ENCODE assay signal across 20 cellular contexts in genomic region chr15:41102854-41103253, GRCh38. TPM values are rescaled to one million over a fixed set of nuclear protein-coding genes. Genes with fewer than 3 reads are reported as not detected.
DNase-seq lines count a peak whose midpoint lies in the region; ATAC-seq and TF ChIP-seq lines count a peak whose summit lies in the region.
"Had no signal": no experiment of that assay in that cellular context is flagged by ENCODE, and none has a peak within 500 bp of the region (broad histone marks: within the 10 kb centered on the region; RNA-seq: fewer than 3 reads in every experiment).

No MANE protein-coding gene starts in this region.

- no peak overlapping the region for H3K4me2 ChIP-seq in H9 (ENCODE audit: insufficient read depth, insufficient read length, low read length)

- H2BK20ac ChIP-seq in H9 (ENCODE audit: low read depth, low read length, poor library complexity, severe bottlenecking): no peak overlapping the region

- H3K23me2 ChIP-seq in H9 (ENCODE audit: insufficient read length, low read depth, low read length, poor library complexity, severe bottlenecking): no peaks in the 10 kb centered on the region

- no peak overlapping the region for H3K23ac ChIP-seq in H9 (ENCODE audit: insufficient read length, low read depth, low read length)

- no peak overlapping the region for H2AFZ ChIP-seq in H9 (ENCODE audit: low read length)

- no peaks in the 10 kb centered on the region for H3K9me3 Mint-ChIP-seq in CD4-positive, alpha-beta T cell
- H3K9me3 Mint-ChIP-seq in H9 (no peaks in the 10 kb centered on the region), endodermal cell (no peaks in the 10 kb centered on the region), endothelial cell (ENCODE audit: unreplicated experiment) (no peaks in the 10 kb centered on the region)

- no CpG with 5 or more reads among the region's 2 CpGs for WGBS in H9 (ENCODE audit: extremely low coverage, insufficient read length, low lambda C conversion rate)
- WGBS in endodermal cell (ENCODE audit: insufficient coverage in 1 of 2, insufficient read length in 1 of 2), 2 experiments: 91 to 97% methylated on average over 2 of the region's 2 CpGs

- H3K4me3 ChIP-seq in endodermal cell (ENCODE audit: low read length): no peak overlapping the region

- H2BK12ac ChIP-seq in H9 (ENCODE audit: insufficient read length, low read depth, low read length): no peak overlapping the region

- no peak overlapping the region for H3K4ac ChIP-seq in H9 (ENCODE audit: low read depth, low read length)

- H3K79me2 ChIP-seq in H9 (ENCODE audit: insufficient read depth, low read length): peaks cover 13% of the 10 kb centered on the region; the same call in 1 of the 2 replicates

- H3K36me3 ChIP-seq in endodermal cell (ENCODE audit: control insufficient read depth, insufficient read depth, low read length): peaks cover 28% of the 10 kb centered on the region

- H3K14ac ChIP-seq in H9 (ENCODE audit: insufficient read depth, low read length): no peak overlapping the region

- H2BK15ac ChIP-seq in H9 (ENCODE audit: low read depth, low read length): no peak overlapping the region

- ATAC-seq in CD4-positive, alpha-beta T cell (ENCODE audit: poor library complexity): no peak
- ATAC-seq in GM18873 (IDR thresholded peaks at IDR 0.05; ENCODE audit: low FRiP score, unreplicated experiment): no peak
- ATAC-seq: PC-3 had no signal

- peaks cover 35% of the 10 kb centered on the region for H3K4me1 Mint-ChIP-seq in CD4-positive, alpha-beta T cell (ENCODE audit: low read depth)
- H3K4me1 Mint-ChIP-seq in H9: peaks cover 4 to 5% of the 10 kb centered on the region in 2 experiments
- peaks cover 7% of the 10 kb centered on the region for H3K4me1 Mint-ChIP-seq in endodermal cell
- H3K4me1 Mint-ChIP-seq in endothelial cell (ENCODE audit: unreplicated experiment): no peaks in the 10 kb centered on the region

- H3K27ac ChIP-seq in CD4-positive, alpha-beta T cell (ENCODE audit: low read depth, low read length): no peak overlapping the region
- H3K27ac ChIP-seq in H9 (ENCODE audit: insufficient read length, low read depth, low read length): no peak overlapping the region
- no peak overlapping the region for H3K27ac ChIP-seq in endodermal cell (ENCODE audit: low read depth, low read length)
- H3K27ac ChIP-seq: RWPE1 had no signal

- H4K8ac ChIP-seq in H9 (replicated peaks; ENCODE audit: insufficient read length, low read depth, low read length): no peak overlapping the region

- no peak overlapping the region for H2BK120ac ChIP-seq in H9 (ENCODE audit: low read depth, low read length, poor library complexity, severe bottlenecking)

- H4K91ac ChIP-seq in H9 (ENCODE audit: insufficient read length, low read depth, low read length): no peak overlapping the region

- no peaks in the 10 kb centered on the region for H4K20me1 ChIP-seq in H9 (ENCODE audit: control insufficient read depth, insufficient read depth, insufficient read length)

- no peak overlapping the region for H3K9ac ChIP-seq in H9 (ENCODE audit: extremely low read depth, insufficient read length, low read length)
- H3K9ac ChIP-seq in endodermal cell (ENCODE audit: extremely low read depth, low read length, poor library complexity, severe bottlenecking): no peak overlapping the region

- H2AK5ac ChIP-seq in H9 (ENCODE audit: insufficient read length, low read length): no peak overlapping the region

- no peak overlapping the region for H3T11ph ChIP-seq in H9 (ENCODE audit: low read length)

- H3K4me3 Mint-ChIP-seq in CD4-positive, alpha-beta T cell: no peak overlapping the region
- H3K4me3 Mint-ChIP-seq in H9: no peak overlapping the region
- H3K4me3 Mint-ChIP-seq in endodermal cell: no peak overlapping the region
- H3K4me3 Mint-ChIP-seq in endothelial cell (ENCODE audit: unreplicated experiment): no peak overlapping the region

- peak overlapping the region; percentile 42 for H3K27ac Mint-ChIP-seq in CD4-positive, alpha-beta T cell
- peak overlapping the region in 2 of 3 experiments; percentile 16 to 51; a peak in 3 of 7 replicates for H3K27ac Mint-ChIP-seq in H9
- H3K27ac Mint-ChIP-seq in endodermal cell: peak overlapping the region; percentile 19
- H3K27ac Mint-ChIP-seq in endothelial cell (ENCODE audit: unreplicated experiment): no peak overlapping the region

- no peak overlapping the region for H4K5ac ChIP-seq in H9 (ENCODE audit: insufficient read length, low read depth, low read length)

- intact Hi-C loops in CD4-positive, alpha-beta T cell (cut with DNase I, micrococcal nuclease): no loop called here

- TF ChIP-seq CTCF in CD4-positive, alpha-beta T cell (IDR thresholded peaks at IDR 0.05): no peak
- TF ChIP-seq CTCF in H9 (conservative IDR thresholded peaks at IDR 0.05) (no peak), endodermal cell (conservative IDR thresholded peaks at IDR 0.05) (no peak), endothelial cell (IDR thresholded peaks at IDR 0.05; ENCODE audit: unreplicated experiment) (no peak)

- no peaks in the 10 kb centered on the region for H3K27me3 Mint-ChIP-seq in CD4-positive, alpha-beta T cell
- no peaks in the 10 kb centered on the region for H3K27me3 Mint-ChIP-seq in H9 (ENCODE audit: low read depth)
- no peaks in the 10 kb centered on the region for H3K27me3 Mint-ChIP-seq in endodermal cell (ENCODE audit: insufficient read depth)
- H3K27me3 Mint-ChIP-seq in endothelial cell (ENCODE audit: unreplicated experiment): no peaks in the 10 kb centered on the region

- POLR2A ChIA-PET in CD4-positive, alpha-beta T cell (lab: Charles Lee): no interaction called here

- H3K56ac ChIP-seq in H9 (ENCODE audit: insufficient read length, low read depth, low read length): no peak overlapping the region

- H3K36me3 Mint-ChIP-seq in CD4-positive, alpha-beta T cell (ENCODE audit: low read depth): peaks cover 29% of the 10 kb centered on the region
- H3K36me3 Mint-ChIP-seq in H9 (ENCODE audit: insufficient read depth in 1 of 3, low read depth in 3 of 3) (peaks cover 4 to 29% (median 10%) of the 10 kb centered on the region in 3 experiments; a peak in 6 of 7 replicates), endodermal cell (ENCODE audit: low read depth) (peaks cover 36% of the 10 kb centered on the region), endothelial cell (ENCODE audit: low read depth, unreplicated experiment) (no peaks in the 10 kb centered on the region)

- H3K27me3 ChIP-seq in CD4-positive, alpha-beta T cell (ENCODE audit: control insufficient read depth, insufficient read depth, low read length): no peaks in the 10 kb centered on the region
- H3K27me3 ChIP-seq in H9 (ENCODE audit: insufficient read depth, low read length): no peaks in the 10 kb centered on the region
- H3K27me3 ChIP-seq in endodermal cell (ENCODE audit: control insufficient read depth, insufficient read depth, low read length, poor library complexity, severe bottlenecking): no peaks in the 10 kb centered on the region

- no peaks in the 10 kb centered on the region for H3K4me1 ChIP-seq in H9 (ENCODE audit: insufficient read depth, low read length)
- H3K4me1 ChIP-seq in endodermal cell (ENCODE audit: control insufficient read depth, insufficient read depth, low read length): peaks cover 3% of the 10 kb centered on the region
- H3K4me1 ChIP-seq: Caco-2 had no signal

- no peaks in the 10 kb centered on the region for H3K9me3 ChIP-seq in CD4-positive, alpha-beta T cell (ENCODE audit: control insufficient read depth, low read length)
- H3K9me3 ChIP-seq in H9 (ENCODE audit: control insufficient read depth, low read depth, low read length) (no peaks in the 10 kb centered on the region), endodermal cell (ENCODE audit: control insufficient read depth, low read length) (no peaks in the 10 kb centered on the region)
- H3K9me3 ChIP-seq: Caco-2 had no signal

- no peak overlapping the region for H3K18ac ChIP-seq in H9 (ENCODE audit: insufficient read length, low read depth, low read length)

- no peak overlapping the region for H2BK5ac ChIP-seq in H9 (ENCODE audit: insufficient read length, low read length)

- H3K79me1 ChIP-seq in H9 (ENCODE audit: insufficient read depth, low read depth, low read length, poor library complexity, severe bottlenecking): peaks cover 7% of the 10 kb centered on the region

- CTCF ChIA-PET in CD4-positive, alpha-beta T cell (lab: Charles Lee): no interaction called here

- DNase-seq in CD4-positive, alpha-beta T cell: no peak
- no peak for DNase-seq in H9
- no peak for DNase-seq in endodermal cell
- peak; percentile 32 for DNase-seq in putamen (ENCODE audit: low spot score)
- no peak for DNase-seq in cerebellar cortex (ENCODE audit: low spot score)
- no peak for DNase-seq in endothelial cell (ENCODE audit: low spot score)
- DNase-seq: ACHN, AML-193, Caco-2, DMS153, GF-D8, NCI-H1092, NCI-H146, NCI-H2029 treated with DMSO at 0.1 percent for 48 hours, NCI-H2171, NCI-H526, PC-3, SIG-M5 had no signal

RNA-seq across cellular contexts. Expression of gene INO80, which starts 13.2 kb away (rescaled TPM):
- 10 to 100 TPM; 20.3 to 22.9 TPM for total RNA-seq in CD4-positive, alpha-beta T cell
- total RNA-seq in H9 (2021) (25.6 and 29.2 TPM in 2 replicates), endodermal cell (10 to 100 TPM; 14.8 to 17.5 TPM), endothelial cell (ENCODE audit: unreplicated experiment) (26.6 TPM)
- polyA plus RNA-seq in endodermal cell (2013, experiment 1 of 2): 11.8 TPM
- 10.2 TPM for polyA plus RNA-seq in endodermal cell (2013, experiment 2 of 2)
